ENCODE assay signal across 8 cellular contexts in the genomic region with DNA sequence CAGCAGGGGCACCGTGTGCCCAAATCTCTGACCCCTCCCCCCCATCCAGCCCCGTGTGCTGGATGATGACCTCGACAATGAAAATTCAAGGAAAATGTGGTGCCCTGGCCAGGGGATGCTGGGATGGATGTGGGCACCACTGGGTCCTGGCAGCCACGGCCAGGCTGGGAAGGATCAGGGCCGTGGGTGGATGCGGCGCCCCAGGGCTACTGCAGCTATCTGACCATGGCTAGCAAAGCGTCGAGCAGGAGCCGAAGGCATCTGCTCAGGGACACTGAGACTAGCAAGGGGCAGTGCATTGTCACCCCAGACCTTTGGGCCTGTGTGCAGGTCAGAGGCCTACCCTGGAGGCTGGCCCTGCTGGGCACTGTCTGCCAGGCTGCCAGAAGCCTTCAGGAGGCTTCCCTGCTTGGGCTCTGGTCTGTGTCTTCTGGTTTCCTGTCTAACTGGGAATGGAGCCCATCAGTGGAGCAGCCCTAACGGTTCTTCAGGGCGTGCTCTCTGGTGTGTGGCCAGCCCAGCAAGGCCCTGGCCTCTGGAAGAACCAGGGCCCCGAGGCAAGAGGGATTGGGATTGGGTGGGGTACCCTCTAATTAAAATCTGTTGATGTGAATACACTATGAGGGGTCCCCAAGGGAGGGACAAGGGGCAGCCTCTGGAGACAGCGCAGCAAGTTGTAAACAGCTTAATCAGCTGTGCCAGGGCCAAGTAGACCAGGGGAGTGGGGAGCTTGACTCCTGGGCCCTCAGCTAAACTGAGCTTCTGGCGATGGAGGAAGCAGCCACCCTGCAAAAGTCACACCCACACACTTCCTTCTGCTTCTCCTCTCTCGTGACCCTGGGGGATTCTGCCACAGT.
A peak's percentile ranks its signal among the peaks of the same experiment; 100 is the strongest.
DNase-seq lines count a peak whose midpoint lies in the region; ATAC-seq, FAIRE-seq and TF ChIP-seq lines count a peak whose summit lies in the region.

No MANE protein-coding gene starts in this region.

- no TSS peak for BruUV-seq in K562 (replicated peaks; lab: Mats Ljungman, UMichigan)

- peak overlapping the region; percentile 99 to 100 (median 99) for H3K27ac Mint-ChIP-seq in CD14-positive monocyte

- in situ Hi-C loops in K562 (cut with MboI) = no loop called here

- H3K4me1 ChIP-seq in K562 (replicated peaks in 1 of 2; ENCODE audit: control insufficient read depth in 2 of 2, insufficient read depth in 2 of 2, low read length in 2 of 2) = peaks cover 5 to 7% of the 10 kb centered on the region in 2 experiments; a peak in 2 of 5 replicates
- H3K4me1 ChIP-seq in muscle layer of colon (ENCODE audit: insufficient read depth, low read length) = peaks cover 60% of the 10 kb centered on the region

- H3K4me3 Mint-ChIP-seq in CD14-positive monocyte = peak overlapping the region in 1 of 2 donors; percentile 78

- ATAC-seq in HG03342 (IDR thresholded peaks at IDR 0.05; ENCODE audit: unreplicated experiment) (peak; percentile 54), K562 (no peak), GM19397 (IDR thresholded peaks at IDR 0.05; ENCODE audit: unreplicated experiment) (no peak)

- POLR2A ChIA-PET in K562 (lab: Yijun Ruan, JAX) = interaction anchor here (0.6 to 1.3 kb wide), 5 partner anchors 12 to 894 kb away, joined by 3 to 5 read pairs (median 3); no protein-coding TSS in a partner anchor

- H3K36me3 Mint-ChIP-seq in CD14-positive monocyte = peaks cover 61 to 76% of the 10 kb centered on the region in 2 donors

- H3K9me3 ChIP-seq in K562 (replicated peaks; ENCODE audit: control insufficient read depth, insufficient read depth, low read depth, low read length) (no peaks in the 10 kb centered on the region), muscle layer of colon (ENCODE audit: low read length) (no peaks in the 10 kb centered on the region)

- 60% methylated on average over 13 of the region's 16 CpGs for WGBS in K562 (ENCODE audit: insufficient coverage, low coverage, missing lambda C conversion rate)

- H3K4me3 ChIP-seq in K562 (no peak overlapping the region), muscle layer of colon (ENCODE audit: low read depth in 1 of 2, low read length in 2 of 2) (peak overlapping the region in 1 of 2 donors; percentile 22)

- peak overlapping the region in 1 of 2 experiments; percentile 52; a peak in 1 of 4 replicates for H3K9ac ChIP-seq in K562 (ENCODE audit: insufficient read depth in 1 of 2, low read depth in 2 of 2, low read length in 2 of 2)
- peak overlapping the region; percentile 18 for H3K9ac ChIP-seq in muscle layer of colon (ENCODE audit: low read length)

- peaks cover 63% of the 10 kb centered on the region for H3K4me1 Mint-ChIP-seq in CD14-positive monocyte

- CTCF ChIA-PET in K562 (lab: Yijun Ruan, JAX; ENCODE audit: low intra/inter-chr PET ratio) = no interaction called here

- H4K20me1 ChIP-seq in K562 (replicated peaks; ENCODE audit: control insufficient read depth, insufficient read depth, low read length) = no peaks in the 10 kb centered on the region

- H2AFZ ChIP-seq in K562 (ENCODE audit: low read depth, low read length) = no peak overlapping the region

- H3K27ac ChIP-seq in K562 (ENCODE audit: extremely low read depth, low read depth, low read length) (no peak overlapping the region), muscle layer of colon (ENCODE audit: low read depth, low read length) (peak overlapping the region; percentile 83)

- H3K27me3 Mint-ChIP-seq in CD14-positive monocyte (ENCODE audit: low read depth in 3 of 3) = peaks cover 0 to 6% (median 0%) of the 10 kb centered on the region in 3 donors

- TF ChIP-seq RAD21 in K562 (CRISPR knock-in tag; conservative IDR thresholded peaks at IDR 0.05 in 1 of 2, IDR thresholded peaks at IDR 0.05 in 1 of 2) = no peak

- no peaks in the 10 kb centered on the region for H3K9me3 Mint-ChIP-seq in CD14-positive monocyte

- H3K27me3 ChIP-seq in K562 (ENCODE audit: control insufficient read depth in 2 of 2, insufficient read depth in 2 of 2, low read length in 2 of 2) (no peaks in the 10 kb centered on the region), muscle layer of colon (ENCODE audit: control insufficient read depth in 1 of 2, insufficient read depth in 2 of 2, low read length in 2 of 2) (no peaks in the 10 kb centered on the region)

- TF ChIP-seq CTCF in CD14-positive monocyte (IDR thresholded peaks at IDR 0.05) (no peak), K562 (IDR thresholded peaks at IDR 0.05 in 2 of 3, conservative IDR thresholded peaks at IDR 0.05 in 1 of 3; ENCODE audit: insufficient read depth in 2 of 3, low read depth in 1 of 3, low read length in 3 of 3) (no peak)

- H3K9me1 ChIP-seq in K562 (ENCODE audit: control insufficient read depth, insufficient read depth, low read length) = peaks cover 4% of the 10 kb centered on the region

- no peak for TF ChIP-seq EP300 in K562 (IDR thresholded peaks at IDR 0.05; ENCODE audit: low read length)

- no peaks in the 10 kb centered on the region for H3K79me2 ChIP-seq in K562 (ENCODE audit: control insufficient read depth, insufficient read depth, low read length)

- no peak for TF ChIP-seq POLR2A in K562 (conservative IDR thresholded peaks at IDR 0.05)

- no peak overlapping the region for H3K4me2 ChIP-seq in K562 (ENCODE audit: insufficient read depth, low read length)

- H3K36me3 ChIP-seq in K562 (ENCODE audit: control insufficient read depth, insufficient read depth, low read length) = no peaks in the 10 kb centered on the region
- H3K36me3 ChIP-seq in muscle layer of colon (ENCODE audit: insufficient read depth, low read length) = peaks cover 24% of the 10 kb centered on the region

- no peak for FAIRE-seq in K562 (lab: Jason Lieb, UNC)

- intact Hi-C loops in CD14-positive monocyte (cut with micrococcal nuclease) = loop anchor here in 1 of 2 donors (2.0 kb wide), 1 partner anchor 16 kb away; no protein-coding TSS in a partner anchor
- intact Hi-C loops in K562 (cut with micrococcal nuclease) = no loop called here

- DNase-seq in CD14-positive monocyte (ENCODE audit: low spot score) (peak; percentile 88), K562 (ENCODE audit: extremely low read depth in 1 of 4, low spot score in 3 of 4) (no peak), NCI-H526 (lab: John Stamatoyannopoulos, UW) (no peak), middle frontal gyrus (ENCODE audit: extremely low spot score, low spot score) (no peak)
- no peak for DNase-seq in activated CD4-positive, CD25-positive, alpha-beta regulatory T cell treated with anti-CD3 and anti-CD28 coated beads, Interleukin-2, amount 50 U/mL, for 72 hours

TF ChIP-seq in K562, 482 proteins besides CTCF, POLR2A, EP300 and RAD21:
- TF ChIP-seq EGR1 (conservative IDR thresholded peaks at IDR 0.05) (0 out of 2 replicates have a peak, but pooled peaks have one; percentile 7), NBN (IDR thresholded peaks at IDR 0.05; ENCODE audit: low read depth) (no peak)
TF ChIP-seq in K562: peak in this region for 1.
